Comparison of ENCODE assay signal across 24 cellular contexts in the genomic region with DNA sequence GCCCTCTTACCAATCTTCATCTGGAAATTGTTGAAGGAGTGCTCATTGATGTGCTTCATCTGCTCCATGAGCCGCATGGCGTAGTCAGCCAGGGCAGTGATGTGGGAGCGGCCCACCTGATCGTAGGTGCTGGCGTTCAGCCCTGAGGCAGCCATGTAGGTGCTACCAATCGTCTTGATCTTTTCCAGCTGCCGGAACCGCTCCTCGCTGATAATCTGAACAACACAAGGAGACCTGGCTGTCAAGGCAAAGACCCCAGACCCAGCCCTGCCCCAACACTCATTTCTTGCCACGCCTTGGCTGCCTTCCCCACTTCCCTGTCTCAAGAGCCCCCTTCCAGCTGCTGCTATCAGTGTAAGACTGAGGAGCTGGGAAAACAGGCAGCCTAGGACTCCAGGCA. TPM values are rescaled to one million over a fixed set of nuclear protein-coding genes. Genes with fewer than 3 reads are reported as not detected.
DNase-seq lines count a peak whose midpoint lies in the region; ATAC-seq and TF ChIP-seq lines count a peak whose summit lies in the region.
"Had no signal": no experiment of that assay in that cellular context is flagged by ENCODE, and none has a peak within 500 bp of the region (broad histone marks: within the 10 kb centered on the region; RNA-seq: fewer than 3 reads in every experiment).

No MANE protein-coding gene starts in this region.

- DNase-seq in RWPE1 (ENCODE audit: low spot score): no peak
- DNase-seq in nephron progenitor cell: no peak
- peak; percentile 50 for DNase-seq in osteoblast (ENCODE audit: insufficient read length, low spot score, missing footprints)
- DNase-seq in activated CD4-positive, CD25-positive, alpha-beta regulatory T cell treated with anti-CD3 and anti-CD28 coated beads, Interleukin-2, amount 50 U/mL, for 72 hours: no peak
- DNase-seq in NCI-H524 treated with DMSO at 0.1 percent for 48 hours (lab: John Stamatoyannopoulos, UW): no peak
- DNase-seq: AML-193; Caco-2; Calu3; CD4-positive, alpha-beta T cell; CD8-positive, alpha-beta T cell; DMS 273 treated with DMSO at 0.1 percent for 48 hours; DMS153; DMS53; DMS79; DND-41; EL; GDM1 had no signal

- peaks cover 4% of the 10 kb centered on the region for H3K27me3 Mint-ChIP-seq in nephron progenitor cell (ENCODE audit: low read depth, poor library complexity)
- H3K27me3 Mint-ChIP-seq: B cell; CD4-positive, alpha-beta T cell had no signal

- POLR2A ChIA-PET in RWPE1 (lab: Yijun Ruan, JAX; ENCODE audit: low non-redundant PET): no interaction called here

- H3K36me3 Mint-ChIP-seq in nephron progenitor cell (ENCODE audit: low read depth): peaks cover 53% of the 10 kb centered on the region
- H3K36me3 Mint-ChIP-seq: CD8-positive, alpha-beta T cell had no signal

- no peak overlapping the region for H3K4me3 Mint-ChIP-seq in nephron progenitor cell
- H3K4me3 Mint-ChIP-seq: B cell; CD4-positive, alpha-beta T cell; CD8-positive, alpha-beta T cell had no signal

- no peaks in the 10 kb centered on the region for H3K9me3 Mint-ChIP-seq in nephron progenitor cell
- H3K9me3 Mint-ChIP-seq: CD4-positive, alpha-beta T cell; CD8-positive, alpha-beta T cell had no signal

- no peaks in the 10 kb centered on the region for H3K9me3 ChIP-seq in osteoblast (ENCODE audit: low read depth, low read length)
- H3K9me3 ChIP-seq: A549; BLaER1 treated with 17β-estradiol and CSF1 and Interleukin-3, amounts not matched to agents 10 nM and 100 nM; Caco-2 had no signal

- H3K4me3 ChIP-seq in osteoblast (ENCODE audit: insufficient read depth, low read length): no peak overlapping the region
- H3K4me3 ChIP-seq: A549; BLaER1 treated with 17β-estradiol and CSF1 and Interleukin-3, amounts not matched to agents 10 nM and 100 nM; GM12878 had no signal

- H3K4me1 ChIP-seq in osteoblast (ENCODE audit: insufficient read depth, low read length): peaks cover 17% of the 10 kb centered on the region
- H3K4me1 ChIP-seq: A549, Caco-2 had no signal

- no peak for ATAC-seq in HG02981 (IDR thresholded peaks at IDR 0.05; ENCODE audit: unreplicated experiment)
- ATAC-seq: A549; CD8-positive, alpha-beta T cell; GM12878 had no signal

- TF ChIP-seq CTCF in RWPE1 (conservative IDR thresholded peaks at IDR 0.05; ENCODE audit: low read depth) (no peak), nephron progenitor cell (IDR thresholded peaks at IDR 0.05) (no peak), osteoblast (IDR thresholded peaks at IDR 0.05; ENCODE audit: extremely low read depth, low read depth, low read length) (no peak)

- H3K79me2 ChIP-seq in osteoblast (ENCODE audit: insufficient read depth, low read length): no peaks in the 10 kb centered on the region

- H3K36me3 ChIP-seq in osteoblast (ENCODE audit: insufficient read depth, low read length): peaks cover 70% of the 10 kb centered on the region

- H4K20me1 ChIP-seq in osteoblast (ENCODE audit: insufficient read depth, low read length): peaks cover 23% of the 10 kb centered on the region
- H4K20me1 ChIP-seq: BLaER1 treated with 17β-estradiol and CSF1 and Interleukin-3, amounts not matched to agents 10 nM and 100 nM had no signal

- H3K27me3 ChIP-seq in osteoblast (ENCODE audit: insufficient read depth, low read length): no peaks in the 10 kb centered on the region
- H3K27me3 ChIP-seq: BLaER1 treated with 17β-estradiol and CSF1 and Interleukin-3, amounts not matched to agents 10 nM and 100 nM had no signal

- peaks cover 9% of the 10 kb centered on the region for H3K4me1 Mint-ChIP-seq in nephron progenitor cell

- no peak overlapping the region for H2AFZ ChIP-seq in osteoblast (ENCODE audit: low read length)

- no peak overlapping the region for H3K4me2 ChIP-seq in osteoblast (ENCODE audit: insufficient read depth, low read length)
- H3K4me2 ChIP-seq: A549; BLaER1 treated with 17β-estradiol and CSF1 and Interleukin-3, amounts not matched to agents 10 nM and 100 nM had no signal

- CTCF ChIA-PET in RWPE1 (lab: Yijun Ruan, JAX): interaction anchor here (1.1 kb wide), 1 partner anchor 26 kb away, joined by 3 read pairs; no protein-coding TSS in a partner anchor

- peak overlapping the region; percentile 21 for H3K27ac Mint-ChIP-seq in nephron progenitor cell
- H3K27ac Mint-ChIP-seq: B cell; CD4-positive, alpha-beta T cell; CD8-positive, alpha-beta T cell had no signal

- H3K27ac ChIP-seq in RWPE1 (0 out of 2 replicates have a peak overlapping the region, but pooled peaks have one; percentile 4), osteoblast (ENCODE audit: low read depth, low read length) (no peak overlapping the region)
- H3K27ac ChIP-seq: 22Rv1; A549; BLaER1 treated with 17β-estradiol and CSF1 and Interleukin-3, amounts not matched to agents 10 nM and 100 nM; C4-2B had no signal

RNA-seq across cellular contexts. Expression of gene ADCY6, which starts 18.1 kb away (rescaled TPM):
- total RNA-seq in osteoblast: 30.8 and 33.0 TPM in 2 replicates
- total RNA-seq: B cell; CD4-positive, alpha-beta T cell; CD8-positive, alpha-beta T cell had no signal

RNA-seq across cellular contexts. Expression of gene CACNB3, which starts 47.5 kb away (rescaled TPM):
- 10.9 and 15.2 TPM in 2 replicates for total RNA-seq in osteoblast

RNA-seq across cellular contexts. Expression of gene CCNT1, which starts 54.2 kb away (rescaled TPM):
- 25.0 and 32.1 TPM in 2 replicates for total RNA-seq in osteoblast
